9 cellular contexts compared by ENCODE assay signal in the genomic region with DNA sequence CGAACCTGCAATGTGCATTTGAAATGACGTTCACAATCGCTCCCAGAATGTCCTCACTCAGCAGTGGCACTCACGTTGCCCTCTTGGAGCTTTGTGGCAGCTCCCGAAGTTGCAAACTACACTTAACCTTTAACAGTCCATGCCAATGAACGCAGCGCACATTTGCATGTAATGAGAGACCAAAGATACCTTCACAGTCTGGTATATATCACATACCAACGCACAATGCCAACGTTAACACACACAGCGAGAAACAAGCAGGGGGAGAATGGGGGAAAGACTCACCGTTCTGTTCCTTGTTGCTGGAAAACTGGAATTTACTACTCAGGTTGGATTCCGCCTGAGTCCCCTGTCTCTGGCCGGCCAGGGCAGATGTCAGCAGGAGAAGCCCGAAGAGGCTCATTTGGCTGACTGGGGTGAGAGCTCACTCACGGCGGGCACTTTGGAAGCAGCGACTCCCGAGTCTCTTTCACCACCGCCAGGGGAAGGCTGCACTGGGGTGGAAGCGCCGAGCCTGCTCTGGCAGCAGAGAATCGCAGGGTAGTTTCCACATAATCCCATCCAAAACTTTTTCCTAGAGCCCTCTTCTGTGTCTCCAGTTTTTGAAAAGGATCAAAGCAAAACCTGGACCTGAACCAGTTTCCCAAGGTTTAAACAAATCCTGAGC. TPM values are rescaled to one million over a fixed set of nuclear protein-coding genes. Genes with fewer than 3 reads are reported as not detected.
DNase-seq lines count a peak whose midpoint lies in the region; TF ChIP-seq lines count a peak whose summit lies in the region.
"Had no signal": no experiment of that assay in that cellular context is flagged by ENCODE, and none has a peak within 500 bp of the region (broad histone marks: within the 10 kb centered on the region; RNA-seq: fewer than 3 reads in every experiment).

No MANE protein-coding gene starts in this region.

- peak overlapping the region; percentile 96 for H3K27ac Mint-ChIP-seq in dendritic cell treated with granulocyte-macrophage colony-stimulating factor and Interleukin-4, amounts not matched to agents 40 ng/mL and 50 ng/mL, for 4 days
- H3K27ac Mint-ChIP-seq: memory B cell had no signal

- H3K4me3 Mint-ChIP-seq in dendritic cell treated with granulocyte-macrophage colony-stimulating factor and Interleukin-4, amounts not matched to agents 40 ng/mL and 50 ng/mL, for 4 days, result peak overlapping the region; percentile 79
- H3K4me3 Mint-ChIP-seq: memory B cell had no signal

- no peaks in the 10 kb centered on the region for H3K9me2 ChIP-seq in GM23248 (ENCODE audit: insufficient read depth)
- no peaks in the 10 kb centered on the region for H3K9me2 ChIP-seq in PC-9 (ENCODE audit: insufficient read depth)

- no peak for TF ChIP-seq CTCF in PC-9 (conservative IDR thresholded peaks at IDR 0.05)

- POLR2A ChIA-PET in PC-9 (lab: Charles Lee; ENCODE audit: unreplicated experiment), result interaction anchor here (0.7 to 0.8 kb wide), 2 partner anchors 9 to 686 kb away, joined by 10 read pairs; no protein-coding TSS in a partner anchor

- CTCF ChIA-PET in PC-9 (lab: Charles Lee), result interaction anchor here (0.5 to 0.9 kb wide), 2 partner anchors 29 to 1017 kb away, joined by 3 to 5 read pairs; a partner anchor contains a TSS

- H2AFZ ChIP-seq in ACC112 (ENCODE audit: low read length, unreplicated experiment) (peak overlapping the region; percentile 34), GM23248 (peak overlapping the region; percentile 76), PC-9 (peak overlapping the region; percentile 81)

- peaks cover 43% of the 10 kb centered on the region for H3K4me1 ChIP-seq in ACC112 (ENCODE audit: control insufficient read depth, insufficient read depth, low read length, unreplicated experiment)
- H3K4me1 ChIP-seq in GM23248 (ENCODE audit: insufficient read depth), result peaks cover 40% of the 10 kb centered on the region
- peaks cover 14% of the 10 kb centered on the region for H3K4me1 ChIP-seq in PC-9 (replicated peaks; ENCODE audit: insufficient read depth)

- H3K4me2 ChIP-seq in GM23248 (ENCODE audit: unreplicated experiment), result peak overlapping the region; percentile 98
- H3K4me2 ChIP-seq in PC-9, result peak overlapping the region; percentile 88

- no peaks in the 10 kb centered on the region for H3K9me3 Mint-ChIP-seq in dendritic cell treated with granulocyte-macrophage colony-stimulating factor and Interleukin-4, amounts not matched to agents 40 ng/mL and 50 ng/mL, for 4 days

- H3K9ac ChIP-seq in GM23248, result peak overlapping the region; percentile 80

- H3K4me3 ChIP-seq in ACC112 (ENCODE audit: low read depth, low read length) (peak overlapping the region; percentile 94), GM23248 (peak overlapping the region; percentile 90), PC-9 (peak overlapping the region; percentile 71), skin epidermis (peak overlapping the region; percentile 52 to 77 (median 65))

- H3F3A ChIP-seq in GM23248 (ENCODE audit: insufficient read depth) (peaks cover 27% of the 10 kb centered on the region), PC-9 (ENCODE audit: insufficient read depth, low read depth) (no peaks in the 10 kb centered on the region)

- in situ Hi-C loops in GM23248 (cut with MboI), result loop anchor here (25.0 kb wide), 2 partner anchors 283 to 1008 kb away; a partner anchor contains a TSS

- BruUV-seq in PC-9 (replicated peaks; lab: Mats Ljungman, UMichigan), result TSS peak; percentile 47

- peaks cover 47% of the 10 kb centered on the region for H3K4me1 Mint-ChIP-seq in dendritic cell treated with granulocyte-macrophage colony-stimulating factor and Interleukin-4, amounts not matched to agents 40 ng/mL and 50 ng/mL, for 4 days (ENCODE audit: low read depth)
- H3K4me1 Mint-ChIP-seq: memory B cell had no signal

- H3K79me2 ChIP-seq in ACC112 (ENCODE audit: control insufficient read depth, insufficient read depth, low read length, unreplicated experiment) (peaks cover 51% of the 10 kb centered on the region), GM23248 (ENCODE audit: insufficient read depth) (peaks cover 52% of the 10 kb centered on the region), PC-9 (ENCODE audit: low read depth) (peaks cover 27% of the 10 kb centered on the region)

- H3K27me3 Mint-ChIP-seq in dendritic cell treated with granulocyte-macrophage colony-stimulating factor and Interleukin-4, amounts not matched to agents 40 ng/mL and 50 ng/mL, for 4 days, result no peaks in the 10 kb centered on the region

- 1% methylated on average over 22 of the region's 22 CpGs for WGBS in GM23248 (ENCODE audit: low coverage in 1 of 2, low lambda C conversion rate in 2 of 2, missing lambda C conversion rate in 2 of 2), 2 experiments

- H3K36me3 ChIP-seq in ACC112 (ENCODE audit: insufficient read depth, low read length) (no peaks in the 10 kb centered on the region), GM23248 (ENCODE audit: low read depth) (no peaks in the 10 kb centered on the region), PC-9 (ENCODE audit: low read depth) (no peaks in the 10 kb centered on the region)

- intact Hi-C loops in PC-9 (cut with micrococcal nuclease; ENCODE audit: unreplicated experiment), result loop anchor here (1.0 to 10.0 kb wide), 5 partner anchors 39 to 1016 kb away; a partner anchor contains a TSS
- intact Hi-C loops in dendritic cell treated with granulocyte-macrophage colony-stimulating factor and Interleukin-4, amounts not matched to agents 40 ng/mL and 50 ng/mL, for 4 days (cut with micrococcal nuclease), result loop anchor here (5.0 kb wide), 2 partner anchors 33 to 72 kb away; no protein-coding TSS in a partner anchor

- H3K27me3 ChIP-seq in ACC112 (ENCODE audit: insufficient read depth, low read length) (no peaks in the 10 kb centered on the region), GM23248 (replicated peaks; ENCODE audit: insufficient read depth) (no peaks in the 10 kb centered on the region), PC-9 (ENCODE audit: insufficient read depth, low read depth) (no peaks in the 10 kb centered on the region), layer of hippocampus (ENCODE audit: control insufficient read depth, insufficient read depth, low read length) (no peaks in the 10 kb centered on the region)

- H3K27ac ChIP-seq in ACC112 (ENCODE audit: low read depth, low read length) (peak overlapping the region; percentile 27), GM23248 (peak overlapping the region; percentile 28; the same call in 1 of the 2 replicates), PC-9 (no peak overlapping the region; the same call in 1 of the 2 replicates), layer of hippocampus (ENCODE audit: low read depth, low read length) (peak overlapping the region; percentile 67), skin epidermis (peak overlapping the region in 20 of 21 experiments; percentile 39 to 92 (median 82))

- peak; percentile 91 for DNase-seq in GM23248
- peak; percentile 58 to 62 for DNase-seq in PC-9
- DNase-seq in GM19238 (ENCODE audit: insufficient read length, low spot score), result no peak
- DNase-seq in activated gamma-delta T cell treated with Interleukin-2 at 50 U/mL for 16 hours, result no peak

- H4K20me1 ChIP-seq in GM23248 (ENCODE audit: insufficient read depth), result no peaks in the 10 kb centered on the region
- no peaks in the 10 kb centered on the region for H4K20me1 ChIP-seq in PC-9 (ENCODE audit: insufficient read depth)

- peaks cover 40% of the 10 kb centered on the region for H3K36me3 Mint-ChIP-seq in dendritic cell treated with granulocyte-macrophage colony-stimulating factor and Interleukin-4, amounts not matched to agents 40 ng/mL and 50 ng/mL, for 4 days (ENCODE audit: low read depth)
- H3K36me3 Mint-ChIP-seq: memory B cell had no signal

- H3K9me3 ChIP-seq in GM23248 (ENCODE audit: low read depth) (no peaks in the 10 kb centered on the region), PC-9 (ENCODE audit: insufficient read depth, low read depth) (no peaks in the 10 kb centered on the region)

RNA-seq across cellular contexts. Expression of a gene that starts 1.0 kb away (rescaled TPM):
- total RNA-seq in GM23248 (2014; rRNA removed; shearing (Covaris generic)), result 64.4 and 84.0 TPM in 2 replicates
- polyA plus RNA-seq in GM23248 (2016; fragmentation: Nextera tagmentation; extraction: Ambion mirVana), result 26.5 and 29.0 TPM in 2 replicates
- 28.7 and 33.1 TPM in 2 replicates for total RNA-seq in PC-9 (2021)

Comparison
In these comparisons a context has a peak if more than half of its experiments do, and no peak if none do; other contexts are left out.
1. DNase-seq: peak in GM23248 (single experiment) and PC-9 (2 of 2); none in GM19238 (single experiment) and activated gamma-delta T cell treated with Interleukin-2 at 50 U/mL for 16 hours (single experiment).
2. Peak in every context shown above with its lines, with median percentiles within 50 percentile points of each other: H2AFZ ChIP-seq and H3K4me3 ChIP-seq.